In the genomic region with DNA sequence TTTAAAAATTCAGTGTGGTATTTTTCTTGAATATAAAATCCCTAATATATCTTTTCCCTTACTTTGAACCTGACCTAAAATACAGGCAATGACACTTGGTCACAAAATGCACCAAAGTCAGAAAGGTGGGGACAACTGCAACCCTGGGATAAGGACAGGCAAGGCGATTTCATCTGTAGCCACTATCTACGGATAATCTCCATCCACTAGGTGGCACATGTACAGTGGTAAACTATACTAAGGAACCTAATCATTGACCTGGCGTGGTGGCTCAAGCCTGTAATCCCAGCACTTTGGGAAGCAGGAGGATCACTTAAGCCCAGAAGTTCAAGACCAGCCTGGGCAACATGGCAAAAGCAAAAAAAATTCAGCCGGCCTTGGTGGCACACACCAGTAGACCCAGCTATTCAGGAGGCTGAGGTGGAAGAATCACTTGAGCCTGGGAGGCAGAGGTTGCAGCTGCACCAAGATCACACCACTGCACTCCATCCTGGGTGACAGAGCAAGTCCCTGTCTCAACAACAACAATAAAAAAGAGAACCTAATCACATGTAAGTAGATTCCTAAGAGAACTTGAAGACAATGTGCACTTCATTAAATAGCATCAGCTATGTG, we compare ENCODE assay signal across 8 cellular contexts.
DNase-seq lines count a peak whose midpoint lies in the region; ATAC-seq and TF ChIP-seq lines count a peak whose summit lies in the region.

No MANE protein-coding gene starts in this region.

- no peak overlapping the region for H3K4me3 ChIP-seq in HAP-1

- no peaks in the 10 kb centered on the region for H3K27me3 ChIP-seq in HAP-1 (ENCODE audit: low read depth)

- no peaks in the 10 kb centered on the region for H3K4me1 ChIP-seq in HAP-1

- no peak overlapping the region for H3K4me3 Mint-ChIP-seq in activated CD4-positive, alpha-beta memory T cell treated with anti-CD3 and anti-CD28 coated beads, Interleukin-2, amount 10 ng/mL, durations not matched to agents 7 days and 5 days
- no peak overlapping the region for H3K4me3 Mint-ChIP-seq in glutamatergic neuron (ENCODE audit: unreplicated experiment)

- H3K27me3 Mint-ChIP-seq in activated CD4-positive, alpha-beta memory T cell treated with anti-CD3 and anti-CD28 coated beads, Interleukin-2, amount 10 ng/mL, durations not matched to agents 7 days and 5 days: no peaks in the 10 kb centered on the region
- peaks cover 2% of the 10 kb centered on the region for H3K27me3 Mint-ChIP-seq in glutamatergic neuron (ENCODE audit: unreplicated experiment)

- POLR2A ChIA-PET in activated CD4-positive, alpha-beta memory T cell treated with anti-CD3 and anti-CD28 coated beads, Interleukin-2, amount 10 ng/mL, durations not matched to agents 7 days and 5 days (lab: Charles Lee): interaction anchor here (0.7 to 1.7 kb wide), 4 partner anchors 12 to 101 kb away, joined by 3 to 4 read pairs (median 3); no protein-coding TSS in a partner anchor

- H3K9me3 ChIP-seq in HAP-1: no peaks in the 10 kb centered on the region

- H3K36me3 ChIP-seq in HAP-1 (replicated peaks): no peaks in the 10 kb centered on the region

- peak overlapping the region; percentile 4 for H3K27ac Mint-ChIP-seq in activated CD4-positive, alpha-beta memory T cell treated with anti-CD3 and anti-CD28 coated beads, Interleukin-2, amount 10 ng/mL, durations not matched to agents 7 days and 5 days
- H3K27ac Mint-ChIP-seq in glutamatergic neuron (ENCODE audit: unreplicated experiment): no peak overlapping the region

- peak; percentile 53 for TF ChIP-seq CTCF in glutamatergic neuron (IDR thresholded peaks at IDR 0.05; ENCODE audit: partially characterized antibody, unreplicated experiment)

- H3K9me3 Mint-ChIP-seq in activated CD4-positive, alpha-beta memory T cell treated with anti-CD3 and anti-CD28 coated beads, Interleukin-2, amount 10 ng/mL, durations not matched to agents 7 days and 5 days: no peaks in the 10 kb centered on the region
- peaks cover 6% of the 10 kb centered on the region for H3K9me3 Mint-ChIP-seq in glutamatergic neuron (ENCODE audit: unreplicated experiment)

- H3K36me3 Mint-ChIP-seq in activated CD4-positive, alpha-beta memory T cell treated with anti-CD3 and anti-CD28 coated beads, Interleukin-2, amount 10 ng/mL, durations not matched to agents 7 days and 5 days (ENCODE audit: low read depth): no peaks in the 10 kb centered on the region
- H3K36me3 Mint-ChIP-seq in glutamatergic neuron (ENCODE audit: unreplicated experiment): no peaks in the 10 kb centered on the region

- in situ Hi-C loops in HAP-1 (cut with MboI; ENCODE audit: low sequenced_read_pairs): no loop called here

- peak in 4 of 6 experiments; percentile 6 to 42 (median 22) for DNase-seq in stimulated activated naive CD4-positive, alpha-beta T cell (lab: John Stamatoyannopoulos, UW)
- DNase-seq in stimulated activated naive CD4-positive, alpha-beta T cell treated with Interleukin-2 at 50 U/mL for 16 hours (lab: John Stamatoyannopoulos, UW): no peak
- DNase-seq in HAP-1 (ENCODE audit: low spot score in 2 of 2): peak; percentile 24 to 50
- peak; percentile 18 to 75 (median 30) for DNase-seq in NCI-H1417 (lab: John Stamatoyannopoulos, UW)
- DNase-seq in activated CD4-positive, alpha-beta memory T cell treated with anti-CD3 and anti-CD28 coated beads, Interleukin-2, amount 10 ng/mL, durations not matched to agents 7 days and 5 days: no peak
- DNase-seq in glutamatergic neuron: peak; percentile 21
- DNase-seq in renal cortical epithelial cell (ENCODE audit: low read depth): peak; percentile 57

- peaks cover 29% of the 10 kb centered on the region for H3K4me1 Mint-ChIP-seq in activated CD4-positive, alpha-beta memory T cell treated with anti-CD3 and anti-CD28 coated beads, Interleukin-2, amount 10 ng/mL, durations not matched to agents 7 days and 5 days
- H3K4me1 Mint-ChIP-seq in glutamatergic neuron (ENCODE audit: low read depth, unreplicated experiment): peaks cover 10% of the 10 kb centered on the region

- no peak for ATAC-seq in HG03280 (IDR thresholded peaks at IDR 0.05; ENCODE audit: unreplicated experiment)

- CTCF ChIA-PET in activated CD4-positive, alpha-beta memory T cell treated with anti-CD3 and anti-CD28 coated beads, Interleukin-2, amount 10 ng/mL, durations not matched to agents 7 days and 5 days (lab: Charles Lee): interaction anchor here (0.7 to 2.5 kb wide), 9 partner anchors 14 to 370 kb away, joined by 3 to 16 read pairs (median 3); a partner anchor contains a TSS

Comparison
In these comparisons a context has a peak if more than half of its experiments do, and no peak if none do; other contexts are left out.
1. DNase-seq: peak in stimulated activated naive CD4-positive, alpha-beta T cell (4 of 6), HAP-1 (2 of 2), NCI-H1417 (3 of 3), glutamatergic neuron (single experiment) and renal cortical epithelial cell (single experiment); none in stimulated activated naive CD4-positive, alpha-beta T cell treated with Interleukin-2 at 50 U/mL for 16 hours (single experiment) and activated CD4-positive, alpha-beta memory T cell treated with anti-CD3 and anti-CD28 coated beads, Interleukin-2, amount 10 ng/mL, durations not matched to agents 7 days and 5 days (single experiment).